8 cellular contexts compared by ENCODE assay signal in genomic region chr20:31543966-31544598, GRCh38. TPM values are rescaled to one million over a fixed set of nuclear protein-coding genes. Genes with fewer than 3 reads are reported as not detected.
DNase-seq lines count a peak whose midpoint lies in the region; ATAC-seq lines count a peak whose summit lies in the region.

No MANE protein-coding gene starts in this region.

- peaks cover 34% of the 10 kb centered on the region for H3K4me1 Mint-ChIP-seq in activated CD4-positive, alpha-beta T cell treated with anti-CD3 and anti-CD28 coated beads, Interleukin-2, amount 10 ng/mL, durations not matched to agents 24 days and 14 days
- H3K4me1 Mint-ChIP-seq in activated naive CD8-positive, alpha-beta T cell (ENCODE audit: low read depth): peaks cover 26% of the 10 kb centered on the region

- no peaks in the 10 kb centered on the region for H3K27me3 Mint-ChIP-seq in activated CD4-positive, alpha-beta T cell treated with anti-CD3 and anti-CD28 coated beads, Interleukin-2, amount 10 ng/mL, durations not matched to agents 24 days and 14 days
- H3K27me3 Mint-ChIP-seq in activated naive CD8-positive, alpha-beta T cell: no peaks in the 10 kb centered on the region

- no peak for DNase-seq in activated CD4-positive, alpha-beta T cell treated with anti-CD3 and anti-CD28 coated beads, Interleukin-2, amount 10 ng/mL, durations not matched to agents 24 days and 14 days
- DNase-seq in activated CD4-positive, alpha-beta T cell treated with anti-CD3 and anti-CD28 coated beads for 1 hour: no peak
- DNase-seq in left cardiac atrium (peak; percentile 50), stromal cell of bone marrow (ENCODE audit: low read depth) (peak; percentile 95), SKM-1 treated with dmso at 0.1 percent for 144 hours (lab: John Stamatoyannopoulos, UW; ENCODE audit: unreplicated experiment) (no peak)
- no peak for DNase-seq in activated CD4-positive, CD25-positive, alpha-beta regulatory T cell (lab: John Stamatoyannopoulos, UW)

- peaks cover 53% of the 10 kb centered on the region for H3K36me3 Mint-ChIP-seq in activated CD4-positive, alpha-beta T cell treated with anti-CD3 and anti-CD28 coated beads, Interleukin-2, amount 10 ng/mL, durations not matched to agents 24 days and 14 days (ENCODE audit: low read depth)
- peaks cover 6% of the 10 kb centered on the region for H3K36me3 Mint-ChIP-seq in activated naive CD8-positive, alpha-beta T cell

- intact Hi-C loops in activated CD4-positive, alpha-beta T cell treated with anti-CD3 and anti-CD28 coated beads, Interleukin-2, amount 10 ng/mL, durations not matched to agents 24 days and 14 days (cut with micrococcal nuclease): no loop called here
- intact Hi-C loops in left cardiac atrium (cut with DNase I): no loop called here

- H3K27ac Mint-ChIP-seq in activated CD4-positive, alpha-beta T cell treated with anti-CD3 and anti-CD28 coated beads, Interleukin-2, amount 10 ng/mL, durations not matched to agents 24 days and 14 days: peak overlapping the region; percentile 75
- peak overlapping the region; percentile 46 for H3K27ac Mint-ChIP-seq in activated naive CD8-positive, alpha-beta T cell

- no peaks in the 10 kb centered on the region for H3K9me3 Mint-ChIP-seq in activated CD4-positive, alpha-beta T cell treated with anti-CD3 and anti-CD28 coated beads, Interleukin-2, amount 10 ng/mL, durations not matched to agents 24 days and 14 days
- H3K9me3 Mint-ChIP-seq in activated naive CD8-positive, alpha-beta T cell (ENCODE audit: low read depth): no peaks in the 10 kb centered on the region

- ATAC-seq in left cardiac atrium (peak in 1 of 2 donors; percentile 65), HG02678 (IDR thresholded peaks at IDR 0.05; ENCODE audit: unreplicated experiment) (no peak)

- no peak overlapping the region for H3K4me3 Mint-ChIP-seq in activated CD4-positive, alpha-beta T cell treated with anti-CD3 and anti-CD28 coated beads, Interleukin-2, amount 10 ng/mL, durations not matched to agents 24 days and 14 days
- H3K4me3 Mint-ChIP-seq in activated naive CD8-positive, alpha-beta T cell: no peak overlapping the region

RNA-seq across cellular contexts. Expression of gene HM13, which starts 29.8 kb away (rescaled TPM):
- 181 and 193 TPM in 2 replicates for total RNA-seq in activated CD4-positive, alpha-beta T cell treated with anti-CD3 and anti-CD28 coated beads, Interleukin-2, amount 10 ng/mL, durations not matched to agents 24 days and 14 days
- total RNA-seq in left cardiac atrium: 10 to 100 TPM; 64.9 to 88.9 TPM

Comparison
In these comparisons a context has a peak if more than half of its experiments do, and no peak if none do; other contexts are left out.
1. DNase-seq: peak in left cardiac atrium (single experiment) and stromal cell of bone marrow (single experiment); none in activated CD4-positive, alpha-beta T cell treated with anti-CD3 and anti-CD28 coated beads, Interleukin-2, amount 10 ng/mL, durations not matched to agents 24 days and 14 days (single experiment), activated CD4-positive, alpha-beta T cell treated with anti-CD3 and anti-CD28 coated beads for 1 hour (single experiment), activated CD4-positive, CD25-positive, alpha-beta regulatory T cell (0 of 4) and SKM-1 treated with dmso at 0.1 percent for 144 hours (single experiment).